Comparison of ENCODE assay signal across 1 cellular context in genomic region chr1:245045087-245045881, GRCh38.
TF ChIP-seq lines count a peak whose summit lies in the region.

No MANE protein-coding gene starts in this region.

TF ChIP-seq in HepG2, 621 proteins besides CTCF, POLR2A, EP300 and RAD21 (continued from another document and continues in another):
- TF ChIP-seq, protein P1, sequence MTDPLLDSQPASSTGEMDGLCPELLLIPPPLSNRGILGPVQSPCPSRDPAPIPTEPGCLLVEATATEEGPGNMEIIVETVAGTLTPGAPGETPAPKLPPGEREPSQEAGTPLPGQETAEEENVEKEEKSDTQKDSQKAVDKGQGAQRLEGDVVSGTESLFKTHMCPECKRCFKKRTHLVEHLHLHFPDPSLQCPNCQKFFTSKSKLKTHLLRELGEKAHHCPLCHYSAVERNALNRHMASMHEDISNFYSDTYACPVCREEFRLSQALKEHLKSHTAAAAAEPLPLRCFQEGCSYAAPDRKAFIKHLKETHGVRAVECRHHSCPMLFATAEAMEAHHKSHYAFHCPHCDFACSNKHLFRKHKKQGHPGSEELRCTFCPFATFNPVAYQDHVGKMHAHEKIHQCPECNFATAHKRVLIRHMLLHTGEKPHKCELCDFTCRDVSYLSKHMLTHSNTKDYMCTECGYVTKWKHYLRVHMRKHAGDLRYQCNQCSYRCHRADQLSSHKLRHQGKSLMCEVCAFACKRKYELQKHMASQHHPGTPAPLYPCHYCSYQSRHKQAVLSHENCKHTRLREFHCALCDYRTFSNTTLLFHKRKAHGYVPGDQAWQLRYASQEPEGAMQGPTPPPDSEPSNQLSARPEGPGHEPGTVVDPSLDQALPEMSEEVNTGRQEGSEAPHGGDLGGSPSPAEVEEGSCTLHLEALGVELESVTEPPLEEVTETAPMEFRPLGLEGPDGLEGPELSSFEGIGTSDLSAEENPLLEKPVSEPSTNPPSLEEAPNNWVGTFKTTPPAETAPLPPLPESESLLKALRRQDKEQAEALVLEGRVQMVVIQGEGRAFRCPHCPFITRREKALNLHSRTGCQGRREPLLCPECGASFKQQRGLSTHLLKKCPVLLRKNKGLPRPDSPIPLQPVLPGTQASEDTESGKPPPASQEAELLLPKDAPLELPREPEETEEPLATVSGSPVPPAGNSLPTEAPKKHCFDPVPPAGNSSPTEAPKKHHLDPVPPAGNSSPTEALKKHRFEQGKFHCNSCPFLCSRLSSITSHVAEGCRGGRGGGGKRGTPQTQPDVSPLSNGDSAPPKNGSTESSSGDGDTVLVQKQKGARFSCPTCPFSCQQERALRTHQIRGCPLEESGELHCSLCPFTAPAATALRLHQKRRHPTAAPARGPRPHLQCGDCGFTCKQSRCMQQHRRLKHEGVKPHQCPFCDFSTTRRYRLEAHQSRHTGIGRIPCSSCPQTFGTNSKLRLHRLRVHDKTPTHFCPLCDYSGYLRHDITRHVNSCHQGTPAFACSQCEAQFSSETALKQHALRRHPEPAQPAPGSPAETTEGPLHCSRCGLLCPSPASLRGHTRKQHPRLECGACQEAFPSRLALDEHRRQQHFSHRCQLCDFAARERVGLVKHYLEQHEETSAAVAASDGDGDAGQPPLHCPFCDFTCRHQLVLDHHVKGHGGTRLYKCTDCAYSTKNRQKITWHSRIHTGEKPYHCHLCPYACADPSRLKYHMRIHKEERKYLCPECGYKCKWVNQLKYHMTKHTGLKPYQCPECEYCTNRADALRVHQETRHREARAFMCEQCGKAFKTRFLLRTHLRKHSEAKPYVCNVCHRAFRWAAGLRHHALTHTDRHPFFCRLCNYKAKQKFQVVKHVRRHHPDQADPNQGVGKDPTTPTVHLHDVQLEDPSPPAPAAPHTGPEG (CRISPR knock-in tag; IDR thresholded peaks at IDR 0.05): no peak
- TF ChIP-seq TBX2 (CRISPR knock-in tag; IDR thresholded peaks at IDR 0.05; ENCODE audit: borderline replicate concordance) (peak; percentile 79), ZNF629 (CRISPR knock-in tag; conservative IDR thresholded peaks at IDR 0.05) (peak; percentile 23; the same call in 1 of the 2 replicates), KMT2B (CRISPR knock-in tag; IDR thresholded peaks at IDR 0.05) (peak; percentile 58; the same call in 1 of the 2 replicates), ZMAT3 (CRISPR knock-in tag; conservative IDR thresholded peaks at IDR 0.05) (no peak), CC2D1A (CRISPR knock-in tag; IDR thresholded peaks at IDR 0.05) (no peak), MYC (CRISPR knock-in tag; IDR thresholded peaks at IDR 0.05; ENCODE audit: borderline replicate concordance) (no peak), EHMT2 (IDR thresholded peaks at IDR 0.05; ENCODE audit: borderline replicate concordance, low read depth, low read length) (peak; percentile 82; the same call in 1 of the 2 replicates), ARNT2 (CRISPR knock-in tag; IDR thresholded peaks at IDR 0.05; ENCODE audit: low read depth) (0 out of 2 replicates have a peak, but pooled peaks have one; percentile 4), RBM39 (IDR thresholded peaks at IDR 0.05; ENCODE audit: low read depth, low read length, poor library complexity, severe bottlenecking) (no peak), SMARCE1 (IDR thresholded peaks at IDR 0.05; ENCODE audit: borderline replicate concordance) (no peak), HINFP (CRISPR knock-in tag; IDR thresholded peaks at IDR 0.05; ENCODE audit: low read depth) (no peak), RXRB (CRISPR knock-in tag; IDR thresholded peaks at IDR 0.05; ENCODE audit: borderline replicate concordance) (0 out of 2 replicates have a peak, but pooled peaks have one; percentile 17), TMF1 (CRISPR knock-in tag; IDR thresholded peaks at IDR 0.05; ENCODE audit: low read depth) (no peak), HDAC1 (CRISPR knock-in tag; IDR thresholded peaks at IDR 0.05) (peak; percentile 33; the same call in 1 of the 2 replicates), FOXA1 (IDR thresholded peaks at IDR 0.05) (peak; percentile 82), FOXA1 (CRISPR knock-in tag; IDR thresholded peaks at IDR 0.05) (peak; percentile 95), GLI4 (CRISPR knock-in tag; IDR thresholded peaks at IDR 0.05; ENCODE audit: borderline replicate concordance) (no peak), HNF4G (IDR thresholded peaks at IDR 0.05; ENCODE audit: borderline replicate concordance, low read depth, low read length) (peak; percentile 79), HNF4G (CRISPR knock-in tag; IDR thresholded peaks at IDR 0.05; ENCODE audit: borderline replicate concordance, low read depth) (no peak), SP5 (CRISPR knock-in tag; IDR thresholded peaks at IDR 0.05; ENCODE audit: borderline replicate concordance, low read depth) (peak; percentile 12; the same call in 1 of the 2 replicates), SOX6 (IDR thresholded peaks at IDR 0.05) (no peak), SOX6 (CRISPR knock-in tag; IDR thresholded peaks at IDR 0.05) (peak; percentile 89), GABPA (IDR thresholded peaks at IDR 0.05; ENCODE audit: low read depth, low read length) (no peak), GABPA (CRISPR knock-in tag; IDR thresholded peaks at IDR 0.05; ENCODE audit: low read depth) (0 out of 2 replicates have a peak, but pooled peaks have one; percentile 11)
- TF ChIP-seq, protein P2, sequence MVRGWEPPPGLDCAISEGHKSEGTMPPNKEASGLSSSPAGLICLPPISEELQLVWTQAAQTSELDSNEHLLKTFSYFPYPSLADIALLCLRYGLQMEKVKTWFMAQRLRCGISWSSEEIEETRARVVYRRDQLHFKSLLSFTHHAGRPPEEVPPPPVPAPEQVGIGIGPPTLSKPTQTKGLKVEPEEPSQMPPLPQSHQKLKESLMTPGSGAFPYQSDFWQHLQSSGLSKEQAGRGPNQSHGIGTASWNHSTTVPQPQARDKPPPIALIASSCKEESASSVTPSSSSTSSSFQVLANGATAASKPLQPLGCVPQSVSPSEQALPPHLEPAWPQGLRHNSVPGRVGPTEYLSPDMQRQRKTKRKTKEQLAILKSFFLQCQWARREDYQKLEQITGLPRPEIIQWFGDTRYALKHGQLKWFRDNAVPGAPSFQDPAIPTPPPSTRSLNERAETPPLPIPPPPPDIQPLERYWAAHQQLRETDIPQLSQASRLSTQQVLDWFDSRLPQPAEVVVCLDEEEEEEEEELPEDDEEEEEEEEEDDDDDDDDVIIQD (CRISPR knock-in tag; IDR thresholded peaks at IDR 0.05; ENCODE audit: low read depth): peak; percentile 99
- TF ChIP-seq, protein P3, sequence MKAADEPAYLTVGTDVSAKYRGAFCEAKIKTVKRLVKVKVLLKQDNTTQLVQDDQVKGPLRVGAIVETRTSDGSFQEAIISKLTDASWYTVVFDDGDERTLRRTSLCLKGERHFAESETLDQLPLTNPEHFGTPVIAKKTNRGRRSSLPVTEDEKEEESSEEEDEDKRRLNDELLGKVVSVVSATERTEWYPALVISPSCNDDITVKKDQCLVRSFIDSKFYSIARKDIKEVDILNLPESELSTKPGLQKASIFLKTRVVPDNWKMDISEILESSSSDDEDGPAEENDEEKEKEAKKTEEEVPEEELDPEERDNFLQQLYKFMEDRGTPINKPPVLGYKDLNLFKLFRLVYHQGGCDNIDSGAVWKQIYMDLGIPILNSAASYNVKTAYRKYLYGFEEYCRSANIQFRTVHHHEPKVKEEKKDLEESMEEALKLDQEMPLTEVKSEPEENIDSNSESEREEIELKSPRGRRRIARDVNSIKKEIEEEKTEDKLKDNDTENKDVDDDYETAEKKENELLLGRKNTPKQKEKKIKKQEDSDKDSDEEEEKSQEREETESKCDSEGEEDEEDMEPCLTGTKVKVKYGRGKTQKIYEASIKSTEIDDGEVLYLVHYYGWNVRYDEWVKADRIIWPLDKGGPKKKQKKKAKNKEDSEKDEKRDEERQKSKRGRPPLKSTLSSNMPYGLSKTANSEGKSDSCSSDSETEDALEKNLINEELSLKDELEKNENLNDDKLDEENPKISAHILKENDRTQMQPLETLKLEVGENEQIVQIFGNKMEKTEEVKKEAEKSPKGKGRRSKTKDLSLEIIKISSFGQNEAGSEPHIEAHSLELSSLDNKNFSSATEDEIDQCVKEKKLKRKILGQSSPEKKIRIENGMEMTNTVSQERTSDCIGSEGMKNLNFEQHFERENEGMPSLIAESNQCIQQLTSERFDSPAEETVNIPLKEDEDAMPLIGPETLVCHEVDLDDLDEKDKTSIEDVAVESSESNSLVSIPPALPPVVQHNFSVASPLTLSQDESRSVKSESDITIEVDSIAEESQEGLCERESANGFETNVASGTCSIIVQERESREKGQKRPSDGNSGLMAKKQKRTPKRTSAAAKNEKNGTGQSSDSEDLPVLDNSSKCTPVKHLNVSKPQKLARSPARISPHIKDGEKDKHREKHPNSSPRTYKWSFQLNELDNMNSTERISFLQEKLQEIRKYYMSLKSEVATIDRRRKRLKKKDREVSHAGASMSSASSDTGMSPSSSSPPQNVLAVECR (CRISPR knock-in tag; IDR thresholded peaks at IDR 0.05; ENCODE audit: borderline replicate concordance): peak; percentile 24; the same call in 1 of the 2 replicates
- TF ChIP-seq, protein P4, sequence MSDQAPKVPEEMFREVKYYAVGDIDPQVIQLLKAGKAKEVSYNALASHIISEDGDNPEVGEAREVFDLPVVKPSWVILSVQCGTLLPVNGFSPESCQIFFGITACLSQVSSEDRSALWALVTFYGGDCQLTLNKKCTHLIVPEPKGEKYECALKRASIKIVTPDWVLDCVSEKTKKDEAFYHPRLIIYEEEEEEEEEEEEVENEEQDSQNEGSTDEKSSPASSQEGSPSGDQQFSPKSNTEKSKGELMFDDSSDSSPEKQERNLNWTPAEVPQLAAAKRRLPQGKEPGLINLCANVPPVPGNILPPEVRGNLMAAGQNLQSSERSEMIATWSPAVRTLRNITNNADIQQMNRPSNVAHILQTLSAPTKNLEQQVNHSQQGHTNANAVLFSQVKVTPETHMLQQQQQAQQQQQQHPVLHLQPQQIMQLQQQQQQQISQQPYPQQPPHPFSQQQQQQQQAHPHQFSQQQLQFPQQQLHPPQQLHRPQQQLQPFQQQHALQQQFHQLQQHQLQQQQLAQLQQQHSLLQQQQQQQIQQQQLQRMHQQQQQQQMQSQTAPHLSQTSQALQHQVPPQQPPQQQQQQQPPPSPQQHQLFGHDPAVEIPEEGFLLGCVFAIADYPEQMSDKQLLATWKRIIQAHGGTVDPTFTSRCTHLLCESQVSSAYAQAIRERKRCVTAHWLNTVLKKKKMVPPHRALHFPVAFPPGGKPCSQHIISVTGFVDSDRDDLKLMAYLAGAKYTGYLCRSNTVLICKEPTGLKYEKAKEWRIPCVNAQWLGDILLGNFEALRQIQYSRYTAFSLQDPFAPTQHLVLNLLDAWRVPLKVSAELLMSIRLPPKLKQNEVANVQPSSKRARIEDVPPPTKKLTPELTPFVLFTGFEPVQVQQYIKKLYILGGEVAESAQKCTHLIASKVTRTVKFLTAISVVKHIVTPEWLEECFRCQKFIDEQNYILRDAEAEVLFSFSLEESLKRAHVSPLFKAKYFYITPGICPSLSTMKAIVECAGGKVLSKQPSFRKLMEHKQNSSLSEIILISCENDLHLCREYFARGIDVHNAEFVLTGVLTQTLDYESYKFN (CRISPR knock-in tag; conservative IDR thresholded peaks at IDR 0.05): peak; percentile 89
- TF ChIP-seq, protein P5, sequence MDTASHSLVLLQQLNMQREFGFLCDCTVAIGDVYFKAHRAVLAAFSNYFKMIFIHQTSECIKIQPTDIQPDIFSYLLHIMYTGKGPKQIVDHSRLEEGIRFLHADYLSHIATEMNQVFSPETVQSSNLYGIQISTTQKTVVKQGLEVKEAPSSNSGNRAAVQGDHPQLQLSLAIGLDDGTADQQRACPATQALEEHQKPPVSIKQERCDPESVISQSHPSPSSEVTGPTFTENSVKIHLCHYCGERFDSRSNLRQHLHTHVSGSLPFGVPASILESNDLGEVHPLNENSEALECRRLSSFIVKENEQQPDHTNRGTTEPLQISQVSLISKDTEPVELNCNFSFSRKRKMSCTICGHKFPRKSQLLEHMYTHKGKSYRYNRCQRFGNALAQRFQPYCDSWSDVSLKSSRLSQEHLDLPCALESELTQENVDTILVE (CRISPR knock-in tag; IDR thresholded peaks at IDR 0.05): peak; percentile 28; the same call in 1 of the 2 replicates
